In genomic region chr7:76983937-76984784, GRCh38 we compare ENCODE assay signal across 13 cellular contexts. TPM values are rescaled to one million over a fixed set of nuclear protein-coding genes. Genes with fewer than 3 reads are reported as not detected.
DNase-seq lines count a peak whose midpoint lies in the region; ATAC-seq, FAIRE-seq and TF ChIP-seq lines count a peak whose summit lies in the region.
"Not testable (repeated sequence)": the region's sequence is repeated elsewhere in the genome, so short reads cannot be mapped to it uniquely, and the experiment has no call there.
"Had no signal": no experiment of that assay in that cellular context is flagged by ENCODE, and none has a peak within 500 bp of the region (broad histone marks: within the 10 kb centered on the region; RNA-seq: fewer than 3 reads in every experiment).

No MANE protein-coding gene starts in this region.

- H3K4me3 Mint-ChIP-seq in T-cell; effector memory CD8-positive, alpha-beta T cell: not testable (repeated sequence)

- H3K4me3 ChIP-seq in pancreas = not testable (repeated sequence)

- H3K27ac ChIP-seq in pancreas = not testable (repeated sequence)

- DNase-seq in T-cell; effector memory CD8-positive, alpha-beta T cell; pancreas: not testable (repeated sequence)

- ATAC-seq in GM18502 (IDR thresholded peaks at IDR 0.05; ENCODE audit: poor library complexity, unreplicated experiment) (peak; percentile 29), GM19351 (IDR thresholded peaks at IDR 0.05; ENCODE audit: unreplicated experiment) (peak; percentile 25), GM21528 (IDR thresholded peaks at IDR 0.05; ENCODE audit: low FRiP score, unreplicated experiment) (peak; percentile 29), HG02852 (IDR thresholded peaks at IDR 0.05; ENCODE audit: unreplicated experiment) (peak; percentile 25), HG03135 (IDR thresholded peaks at IDR 0.05; ENCODE audit: unreplicated experiment) (peak; percentile 14), T-cell (replicated peaks in 1 of 4) (peak; percentile 25 to 60 (median 34)), pancreas (peak in 3 of 4 donors; percentile 14 to 69 (median 68))
- ATAC-seq in effector memory CD8-positive, alpha-beta T cell (replicated peaks) = peak; percentile 18

- FAIRE-seq in pancreas (lab: Jason Lieb, UNC) = not testable (repeated sequence)

- peaks cover 11% of the 10 kb centered on the region for H3K36me3 Mint-ChIP-seq in T-cell
- H3K36me3 Mint-ChIP-seq in effector memory CD8-positive, alpha-beta T cell (ENCODE audit: insufficient read depth) = peaks cover 19% of the 10 kb centered on the region

- 59 to 80% methylated on average over 2 to 3 of the region's 19 CpGs for WGBS in pancreas, 2 donors

- not testable (repeated sequence) for H3K27ac Mint-ChIP-seq in T-cell; effector memory CD8-positive, alpha-beta T cell

- not testable (repeated sequence) for H3K36me3 ChIP-seq in pancreas

- TF ChIP-seq CTCF in pancreas (IDR thresholded peaks at IDR 0.05) = not testable (repeated sequence)

- not testable (repeated sequence) for H3K27me3 Mint-ChIP-seq in T-cell; effector memory CD8-positive, alpha-beta T cell

- H3K9me3 Mint-ChIP-seq in T-cell; effector memory CD8-positive, alpha-beta T cell: not testable (repeated sequence)

- CTCF ChIA-PET in T-cell (lab: Charles Lee) = not testable (repeated sequence)

- not testable (repeated sequence) for H3K27me3 ChIP-seq in pancreas

- POLR2A ChIA-PET in T-cell (lab: Charles Lee) = not testable (repeated sequence)

- H3K4me1 Mint-ChIP-seq in T-cell; effector memory CD8-positive, alpha-beta T cell (ENCODE audit: low read depth in 2 of 2): not testable (repeated sequence)

- intact Hi-C loops in pancreas (cut with DNase I) = not testable (repeated sequence)

- not testable (repeated sequence) for H3K4me1 ChIP-seq in pancreas

- H3K9me3 ChIP-seq in pancreas = not testable (repeated sequence)

RNA-seq across cellular contexts. Expression of gene SPDYE17, which starts 48.0 kb away (rescaled TPM):
- total RNA-seq in T-cell = not detected
- total RNA-seq in pancreas = not detected
- polyA plus RNA-seq in pancreas = not detected
- total RNA-seq: ovary; PC-3; SJSA1; T-helper 2 cell treated with Interferon-gamma antibody and Interleukin-4, amounts not matched to agents 100 ng/mL and 5 ng/mL, for 36 hours; upper lobe of left lung had no signal
- polyA plus RNA-seq: ovary had no signal

Comparison
In these comparisons a context has a peak if more than half of its experiments do, and no peak if none do; other contexts are left out.
1. ATAC-seq: peak in every context shown above with its lines; median percentile 68 in pancreas; 34 in T-cell; 29 in GM18502; 29 in GM21528; 25 in GM19351; 25 in HG02852; 18 in effector memory CD8-positive, alpha-beta T cell; 14 in HG03135.